ENCODE assay signal across 19 cellular contexts in genomic region chr2:240786355-240786841, GRCh38. TPM values are rescaled to one million over a fixed set of nuclear protein-coding genes. Genes with fewer than 3 reads are reported as not detected.
A peak's percentile ranks its signal among the peaks of the same experiment; 100 is the strongest.
DNase-seq lines count a peak whose midpoint lies in the region; ATAC-seq and TF ChIP-seq lines count a peak whose summit lies in the region.
"Had no signal": no experiment of that assay in that cellular context is flagged by ENCODE, and none has a peak within 500 bp of the region (broad histone marks: within the 10 kb centered on the region; RNA-seq: fewer than 3 reads in every experiment).

No MANE protein-coding gene starts in this region.

- no peak overlapping the region for H3K27ac ChIP-seq in gastroesophageal sphincter
- no peak overlapping the region for H3K27ac ChIP-seq in upper lobe of left lung
- H3K27ac ChIP-seq: 22Rv1 had no signal

- no peaks in the 10 kb centered on the region for H3K27me3 Mint-ChIP-seq in activated CD4-positive, alpha-beta T cell treated with anti-CD3 and anti-CD28 coated beads for 36 hours
- no peaks in the 10 kb centered on the region for H3K27me3 Mint-ChIP-seq in activated CD4-positive, alpha-beta T cell treated with anti-CD3 and anti-CD28 coated beads, Interleukin-2, amount 10 ng/mL, durations not matched to agents 7 days and 5 days

- no peak for TF ChIP-seq CTCF in gastroesophageal sphincter (IDR thresholded peaks at IDR 0.05)
- no peak for TF ChIP-seq CTCF in mucosa of descending colon (IDR thresholded peaks at IDR 0.05)
- TF ChIP-seq CTCF in upper lobe of left lung (IDR thresholded peaks at IDR 0.05), result no peak

- no peak for TF ChIP-seq POLR2A in gastroesophageal sphincter (IDR thresholded peaks at IDR 0.05)
- TF ChIP-seq POLR2A in upper lobe of left lung (IDR thresholded peaks at IDR 0.05), result no peak

- no peaks in the 10 kb centered on the region for H3K36me3 Mint-ChIP-seq in activated CD4-positive, alpha-beta T cell treated with anti-CD3 and anti-CD28 coated beads for 36 hours (ENCODE audit: low read depth)
- H3K36me3 Mint-ChIP-seq in activated CD4-positive, alpha-beta T cell treated with anti-CD3 and anti-CD28 coated beads, Interleukin-2, amount 10 ng/mL, durations not matched to agents 7 days and 5 days (ENCODE audit: low read depth), result no peaks in the 10 kb centered on the region

- no peak overlapping the region for H3K4me3 ChIP-seq in gastroesophageal sphincter
- H3K4me3 ChIP-seq in mucosa of descending colon, result no peak overlapping the region
- no peak overlapping the region for H3K4me3 ChIP-seq in upper lobe of left lung

- H3K27me3 ChIP-seq in gastroesophageal sphincter, result peaks cover 67% of the 10 kb centered on the region
- H3K27me3 ChIP-seq in upper lobe of left lung, result no peaks in the 10 kb centered on the region

- DNase-seq in activated CD4-positive, alpha-beta T cell treated with anti-CD3 and anti-CD28 coated beads for 36 hours, result peak; percentile 2
- no peak for DNase-seq in activated CD4-positive, alpha-beta T cell treated with anti-CD3 and anti-CD28 coated beads, Interleukin-2, amount 10 ng/mL, durations not matched to agents 7 days and 5 days
- DNase-seq in mucosa of descending colon, result peak in 2 of 3 donors; percentile 5 to 48
- no peak for DNase-seq in upper lobe of left lung
- DNase-seq in medulla oblongata (ENCODE audit: extremely low spot score), result no peak
- no peak for DNase-seq in MV-4-11 (lab: John Stamatoyannopoulos, UW)
- DNase-seq in COLO829 (ENCODE audit: low spot score), result no peak
- DNase-seq: C1 segment of cervical spinal cord, Caco-2, IMR-90, NCI-H1417 treated with DMSO at 0.1 percent for 48 hours, NCI-H2081, NCI-H524, RPMI8226 had no signal

- CTCF ChIA-PET in activated CD4-positive, alpha-beta T cell treated with anti-CD3 and anti-CD28 coated beads for 36 hours (lab: Charles Lee), result no interaction called here
- CTCF ChIA-PET in activated CD4-positive, alpha-beta T cell treated with anti-CD3 and anti-CD28 coated beads, Interleukin-2, amount 10 ng/mL, durations not matched to agents 7 days and 5 days (lab: Charles Lee), result no interaction called here

- intact Hi-C loops in activated CD4-positive, alpha-beta T cell treated with anti-CD3 and anti-CD28 coated beads for 36 hours (cut with DNase I, micrococcal nuclease), result no loop called here
- intact Hi-C loops in mucosa of descending colon (cut with DNase I, micrococcal nuclease), result no loop called here

- H3K4me1 Mint-ChIP-seq in activated CD4-positive, alpha-beta T cell treated with anti-CD3 and anti-CD28 coated beads for 36 hours, result no peaks in the 10 kb centered on the region
- H3K4me1 Mint-ChIP-seq in activated CD4-positive, alpha-beta T cell treated with anti-CD3 and anti-CD28 coated beads, Interleukin-2, amount 10 ng/mL, durations not matched to agents 7 days and 5 days, result no peaks in the 10 kb centered on the region

- no peaks in the 10 kb centered on the region for H3K9me3 ChIP-seq in gastroesophageal sphincter
- no peaks in the 10 kb centered on the region for H3K9me3 ChIP-seq in mucosa of descending colon
- H3K9me3 ChIP-seq in upper lobe of left lung, result no peaks in the 10 kb centered on the region
- H3K9me3 ChIP-seq: Caco-2 had no signal

- no peak overlapping the region for H3K27ac Mint-ChIP-seq in activated CD4-positive, alpha-beta T cell treated with anti-CD3 and anti-CD28 coated beads for 36 hours
- H3K27ac Mint-ChIP-seq in activated CD4-positive, alpha-beta T cell treated with anti-CD3 and anti-CD28 coated beads, Interleukin-2, amount 10 ng/mL, durations not matched to agents 7 days and 5 days, result no peak overlapping the region

- no peaks in the 10 kb centered on the region for H3K9me3 Mint-ChIP-seq in activated CD4-positive, alpha-beta T cell treated with anti-CD3 and anti-CD28 coated beads for 36 hours (ENCODE audit: low read depth)
- no peaks in the 10 kb centered on the region for H3K9me3 Mint-ChIP-seq in activated CD4-positive, alpha-beta T cell treated with anti-CD3 and anti-CD28 coated beads, Interleukin-2, amount 10 ng/mL, durations not matched to agents 7 days and 5 days

- no peak overlapping the region for H3K4me3 Mint-ChIP-seq in activated CD4-positive, alpha-beta T cell treated with anti-CD3 and anti-CD28 coated beads for 36 hours
- no peak overlapping the region for H3K4me3 Mint-ChIP-seq in activated CD4-positive, alpha-beta T cell treated with anti-CD3 and anti-CD28 coated beads, Interleukin-2, amount 10 ng/mL, durations not matched to agents 7 days and 5 days

- H3K36me3 ChIP-seq in gastroesophageal sphincter, result no peaks in the 10 kb centered on the region
- no peaks in the 10 kb centered on the region for H3K36me3 ChIP-seq in mucosa of descending colon (ENCODE audit: low read depth)
- H3K36me3 ChIP-seq in upper lobe of left lung, result no peaks in the 10 kb centered on the region

- no peak for TF ChIP-seq EP300 in gastroesophageal sphincter (IDR thresholded peaks at IDR 0.05)
- no peak for TF ChIP-seq EP300 in upper lobe of left lung (IDR thresholded peaks at IDR 0.05)

- no peak for ATAC-seq in activated CD4-positive, alpha-beta T cell treated with anti-CD3 and anti-CD28 coated beads for 36 hours
- ATAC-seq in gastroesophageal sphincter, result peak; percentile 35
- ATAC-seq in mucosa of descending colon, result peak; percentile 44
- ATAC-seq in upper lobe of left lung (ENCODE audit: low FRiP score in 2 of 2), result peak; percentile 23 to 90
- ATAC-seq: HCT116 had no signal

- no peaks in the 10 kb centered on the region for H3K4me1 ChIP-seq in gastroesophageal sphincter
- no peaks in the 10 kb centered on the region for H3K4me1 ChIP-seq in mucosa of descending colon (ENCODE audit: low read depth)
- no peaks in the 10 kb centered on the region for H3K4me1 ChIP-seq in upper lobe of left lung
- H3K4me1 ChIP-seq: Caco-2 had no signal

- no CpG with 5 or more reads among the region's 8 CpGs for WGBS in gastroesophageal sphincter (ENCODE audit: low coverage in 1 of 2), 2 donors
- 74 to 80% methylated on average over 2 to 7 of the region's 8 CpGs for WGBS in upper lobe of left lung, 2 donors

- POLR2A ChIA-PET in activated CD4-positive, alpha-beta T cell treated with anti-CD3 and anti-CD28 coated beads for 36 hours (lab: Charles Lee), result no interaction called here
- POLR2A ChIA-PET in activated CD4-positive, alpha-beta T cell treated with anti-CD3 and anti-CD28 coated beads, Interleukin-2, amount 10 ng/mL, durations not matched to agents 7 days and 5 days (lab: Charles Lee), result no interaction called here

RNA-seq across cellular contexts. Expression of gene KIF1A, which starts 33.6 kb away (rescaled TPM):
- total RNA-seq in activated CD4-positive, alpha-beta T cell treated with anti-CD3 and anti-CD28 coated beads for 36 hours, result 1 to 10 TPM; 4.6 to 8.2 TPM
- under 1 TPM; 0.37 to 0.40 TPM for total RNA-seq in activated CD4-positive, alpha-beta T cell treated with anti-CD3 and anti-CD28 coated beads, Interleukin-2, amount 10 ng/mL, durations not matched to agents 7 days and 5 days
- total RNA-seq in gastroesophageal sphincter (1 to 10 TPM in 2 of 4 donors, under 1 TPM in 2; 0.62 to 2.3 (median 1.6) TPM), mucosa of descending colon (10 to 100 TPM in 1 of 3 donors, 1 to 10 TPM in 2; 1.5 to 17.2 (median 1.9) TPM), upper lobe of left lung (1 to 10 TPM in 1 of 6 donors, under 1 TPM in 3, not detected in 2; 0.15 to 1.2 (median 0.35) TPM)
- total RNA-seq: HT-29, OCI-LY7 had no signal

Comparison
In these comparisons a context has a peak if more than half of its experiments do, and no peak if none do; other contexts are left out.
1. DNase-seq: peak in activated CD4-positive, alpha-beta T cell treated with anti-CD3 and anti-CD28 coated beads for 36 hours (single experiment) and mucosa of descending colon (2 of 3); none in activated CD4-positive, alpha-beta T cell treated with anti-CD3 and anti-CD28 coated beads, Interleukin-2, amount 10 ng/mL, durations not matched to agents 7 days and 5 days (single experiment), upper lobe of left lung (0 of 2), medulla oblongata (single experiment), MV-4-11 (single experiment) and COLO829 (single experiment).